Comparison of ENCODE assay signal across 8 cellular contexts in genomic region chr10:15097011-15097812, GRCh38. TPM values are rescaled to one million over a fixed set of nuclear protein-coding genes. Genes with fewer than 3 reads are reported as not detected.
DNase-seq lines count a peak whose midpoint lies in the region; ATAC-seq and TF ChIP-seq lines count a peak whose summit lies in the region.

Gene RPP38 (plus strand): TSS chr10:15097355. CDS start chr10:15103315, 5,960 bp downstream.

- TF ChIP-seq POLR2A in Peyer's patch (IDR thresholded peaks at IDR 0.05), result peak; percentile 77 to 82
- TF ChIP-seq POLR2A in esophagus muscularis mucosa (IDR thresholded peaks at IDR 0.05; ENCODE audit: low read depth), result no peak

- H3K27me3 ChIP-seq in Peyer's patch (no peaks in the 10 kb centered on the region), esophagus muscularis mucosa (peaks cover 0 to under 1% (median 0%) of the 10 kb centered on the region in 4 donors), muscle layer of duodenum (ENCODE audit: low read depth, low read length) (no peaks in the 10 kb centered on the region)

- H3K9me3 ChIP-seq in Peyer's patch (no peaks in the 10 kb centered on the region), esophagus muscularis mucosa (no peaks in the 10 kb centered on the region), muscle layer of duodenum (ENCODE audit: control insufficient read depth in 1 of 2, low read length in 2 of 2) (no peaks in the 10 kb centered on the region)

- H3K4me1 ChIP-seq in Peyer's patch (peaks cover 0 to 26% (median 3%) of the 10 kb centered on the region in 4 donors), esophagus muscularis mucosa (peaks cover 19 to 39% (median 31%) of the 10 kb centered on the region in 4 donors), muscle layer of duodenum (ENCODE audit: control insufficient read depth in 1 of 2, insufficient read depth in 2 of 2, low read length in 2 of 2) (peaks cover 0 to 19% of the 10 kb centered on the region in 2 donors)

- no peak for TF ChIP-seq EP300 in esophagus muscularis mucosa (IDR thresholded peaks at IDR 0.05)

- under 1% methylated on average over 40 of the region's 84 CpGs for WGBS in esophagus muscularis mucosa

- peaks cover 0 to 10% (median 0%) of the 10 kb centered on the region in 3 donors for H3K36me3 ChIP-seq in Peyer's patch
- peaks cover 0 to 21% (median 12%) of the 10 kb centered on the region in 4 donors for H3K36me3 ChIP-seq in esophagus muscularis mucosa
- peaks cover 0 to 11% of the 10 kb centered on the region in 2 donors for H3K36me3 ChIP-seq in muscle layer of duodenum (ENCODE audit: control insufficient read depth in 1 of 2, insufficient read depth in 2 of 2, low read length in 2 of 2)

- H3K27ac ChIP-seq in Peyer's patch, result peak within 1 kb of the TSS; percentile 90 to 96 (median 92)
- peak within 1 kb of the TSS; percentile 89 to 98 (median 94) for H3K27ac ChIP-seq in esophagus muscularis mucosa (replicated peaks in 1 of 4)
- H3K27ac ChIP-seq in muscle layer of duodenum (ENCODE audit: low read length), result peak within 1 kb of the TSS; percentile 91

- peak; percentile 55 for DNase-seq in DMS79 treated with DMSO at 0.1 percent for 48 hours (lab: John Stamatoyannopoulos, UW)
- DNase-seq in KG1 (lab: John Stamatoyannopoulos, UW), result peak; percentile 92
- DNase-seq in Peyer's patch, result peak; percentile 90 to 97 (median 97)
- DNase-seq in activated T-cell treated with anti-CD3 and anti-CD28 coated beads, Interleukin-2, amount 50 U/mL, for 48 hours, result peak; percentile 97
- DNase-seq in esophagus muscularis mucosa (ENCODE audit: extremely low spot score), result peak; percentile 99
- peak; percentile 98 for DNase-seq in stimulated activated CD8-positive, alpha-beta memory T cell treated with anti-CD3 and anti-CD28 coated beads, Interleukin-7, amount 100 ng/mL, for 24 hours (ENCODE audit: low read depth)

- intact Hi-C loops in esophagus muscularis mucosa (cut with DNase I), result loop anchor here (5.0 to 10.0 kb wide), 2 partner anchors 145 to 222 kb away; partner anchors contain the start of genes DCLRE1C and SUV39H2

- ATAC-seq in GM21737 (IDR thresholded peaks at IDR 0.05; ENCODE audit: unreplicated experiment), result peak; percentile 76

- TF ChIP-seq CTCF in Peyer's patch (IDR thresholded peaks at IDR 0.05) (no peak), esophagus muscularis mucosa (IDR thresholded peaks at IDR 0.05) (peak in 1 of 3 experiments; percentile 4)

- H3K4me3 ChIP-seq in Peyer's patch (peak within 1 kb of the TSS; percentile 80 to 94 (median 85)), esophagus muscularis mucosa (peak within 1 kb of the TSS; percentile 75 to 93 (median 84)), muscle layer of duodenum (ENCODE audit: low read depth in 1 of 2, low read length in 2 of 2) (peak within 1 kb of the TSS; percentile 83 to 95)

RNA-seq across cellular contexts. Expression of gene RPP38, which starts in this region (rescaled TPM):
- total RNA-seq in Peyer's patch (10 to 100 TPM; 13.5 to 21.5 (median 19.6) TPM), esophagus muscularis mucosa (10 to 100 TPM in 2 of 4 donors, 1 to 10 TPM in 2; 9.1 to 16.2 (median 10.9) TPM)

Comparison
In these comparisons a context has a peak if more than half of its experiments do, and no peak if none do; other contexts are left out.
1. Peak in every context shown above with its lines: DNase-seq, ATAC-seq, H3K4me3 ChIP-seq and H3K27ac ChIP-seq.